ENCODE assay signal across 9 cellular contexts in the genomic region with DNA sequence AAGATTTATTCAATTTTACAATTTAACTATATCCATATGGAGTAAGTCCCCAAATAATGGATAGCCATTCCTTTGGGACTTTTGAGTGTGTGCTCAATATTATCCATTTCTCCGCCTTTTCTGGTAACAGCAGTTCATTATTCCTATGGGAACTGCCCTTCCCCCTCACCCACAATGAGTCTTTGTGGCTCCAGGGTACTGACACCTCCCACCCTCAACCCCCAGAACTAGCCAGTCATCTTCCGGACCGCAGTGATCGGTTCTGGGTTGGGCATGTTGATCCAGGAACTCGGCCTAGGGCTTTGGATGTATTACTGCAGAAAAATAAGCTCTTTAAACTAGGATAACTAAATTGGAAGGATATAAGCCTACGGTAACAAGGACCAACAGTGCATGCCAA. TPM values are rescaled to one million over a fixed set of nuclear protein-coding genes. Genes with fewer than 3 reads are reported as not detected.
DNase-seq lines count a peak whose midpoint lies in the region; ATAC-seq lines count a peak whose summit lies in the region.
"Had no signal": no experiment of that assay in that cellular context is flagged by ENCODE, and none has a peak within 500 bp of the region (broad histone marks: within the 10 kb centered on the region; RNA-seq: fewer than 3 reads in every experiment).

No MANE protein-coding gene starts in this region.

- no peaks in the 10 kb centered on the region for H3K36me3 Mint-ChIP-seq in activated CD8-positive, alpha-beta memory T cell treated with anti-CD3 and anti-CD28 coated beads, Interleukin-2, amount 10 ng/mL, durations not matched to agents 7 days and 5 days
- H3K36me3 Mint-ChIP-seq in T-helper 17 cell (ENCODE audit: low read depth), result peaks cover 2% of the 10 kb centered on the region

- H3K27ac Mint-ChIP-seq in activated CD8-positive, alpha-beta memory T cell treated with anti-CD3 and anti-CD28 coated beads, Interleukin-2, amount 10 ng/mL, durations not matched to agents 7 days and 5 days, result no peak overlapping the region
- no peak overlapping the region for H3K27ac Mint-ChIP-seq in T-helper 17 cell

- CTCF ChIA-PET in activated CD8-positive, alpha-beta memory T cell treated with anti-CD3 and anti-CD28 coated beads, Interleukin-2, amount 10 ng/mL, durations not matched to agents 7 days and 5 days (lab: Charles Lee), result interaction anchor here (1.4 kb wide), 1 partner anchor 45 kb away, joined by 3 read pairs; a partner anchor contains a TSS

- intact Hi-C loops in Right ventricle myocardium inferior (cut with DNase I), result loop anchor here (5.0 kb wide), 1 partner anchor 302 kb away; no protein-coding TSS in a partner anchor

- DNase-seq in activated CD8-positive, alpha-beta memory T cell treated with anti-CD3 and anti-CD28 coated beads, Interleukin-2, amount 10 ng/mL, durations not matched to agents 7 days and 5 days, result no peak
- DNase-seq in activated CD8-positive, alpha-beta memory T cell treated with anti-CD3 and anti-CD28 coated beads for 24 hours, result no peak
- DNase-seq in T-helper 17 cell, result no peak
- DNase-seq in hippocampal formation (lab: John Stamatoyannopoulos, UW), result peak; percentile 71 to 72
- DNase-seq in putamen (ENCODE audit: low spot score), result peak; percentile 92
- DNase-seq in Right ventricle myocardium inferior (ENCODE audit: missing footprints), result no peak

- H3K4me1 Mint-ChIP-seq in activated CD8-positive, alpha-beta memory T cell treated with anti-CD3 and anti-CD28 coated beads, Interleukin-2, amount 10 ng/mL, durations not matched to agents 7 days and 5 days, result peaks cover 8% of the 10 kb centered on the region
- H3K4me1 Mint-ChIP-seq in T-helper 17 cell, result peaks cover 4% of the 10 kb centered on the region

- H3K27me3 Mint-ChIP-seq in activated CD8-positive, alpha-beta memory T cell treated with anti-CD3 and anti-CD28 coated beads, Interleukin-2, amount 10 ng/mL, durations not matched to agents 7 days and 5 days, result peaks cover 74% of the 10 kb centered on the region
- H3K27me3 Mint-ChIP-seq in T-helper 17 cell, result peaks cover 66% of the 10 kb centered on the region

- no peaks in the 10 kb centered on the region for H3K9me3 Mint-ChIP-seq in activated CD8-positive, alpha-beta memory T cell treated with anti-CD3 and anti-CD28 coated beads, Interleukin-2, amount 10 ng/mL, durations not matched to agents 7 days and 5 days (ENCODE audit: low read depth)

- no peaks in the 10 kb centered on the region for H3K9me3 ChIP-seq in T-helper 17 cell (ENCODE audit: control insufficient read depth, low read length, poor library complexity, severe bottlenecking)
- H3K9me3 ChIP-seq: breast epithelium had no signal

- peak overlapping the region; percentile 18 for H3K4me3 Mint-ChIP-seq in activated CD8-positive, alpha-beta memory T cell treated with anti-CD3 and anti-CD28 coated beads, Interleukin-2, amount 10 ng/mL, durations not matched to agents 7 days and 5 days
- peak overlapping the region; percentile 66 for H3K4me3 Mint-ChIP-seq in T-helper 17 cell

- ATAC-seq in activated CD8-positive, alpha-beta memory T cell treated with anti-CD3 and anti-CD28 coated beads, Interleukin-2, amount 10 ng/mL, durations not matched to agents 7 days and 5 days, result no peak
- no peak for ATAC-seq in T-helper 17 cell
- ATAC-seq in activated CD4-positive, CD25-positive, alpha-beta regulatory T cell treated with anti-CD3 and anti-CD28 coated beads, Interleukin-2, amount 50 U/mL, for 24 hours, result no peak
- ATAC-seq in HG03025 (IDR thresholded peaks at IDR 0.05; ENCODE audit: low FRiP score, unreplicated experiment), result no peak
- no peak for ATAC-seq in Right ventricle myocardium inferior

RNA-seq across cellular contexts. Expression of a gene that starts 0.8 kb away (rescaled TPM):
- total RNA-seq in activated CD8-positive, alpha-beta memory T cell treated with anti-CD3 and anti-CD28 coated beads, Interleukin-2, amount 10 ng/mL, durations not matched to agents 7 days and 5 days, result 1 to 10 TPM; 2.6 to 6.6 TPM
- total RNA-seq in T-helper 17 cell (1 to 10 TPM in 1 of 2 donors, under 1 TPM in 1; 0.03 to 1.7 TPM), Right ventricle myocardium inferior (34.7 TPM)

RNA-seq across cellular contexts. Expression of a gene that starts 45.4 kb away (rescaled TPM):
- 10 to 100 TPM; 18.6 to 30.6 TPM for total RNA-seq in activated CD8-positive, alpha-beta memory T cell treated with anti-CD3 and anti-CD28 coated beads, Interleukin-2, amount 10 ng/mL, durations not matched to agents 7 days and 5 days
- total RNA-seq in T-helper 17 cell (1 to 10 TPM in 1 of 2 donors, under 1 TPM in 1; 0.47 to 1.7 TPM), Right ventricle myocardium inferior (0.89 TPM)

Comparison
In these comparisons a context has a peak if more than half of its experiments do, and no peak if none do; other contexts are left out.
1. DNase-seq: peak in hippocampal formation (2 of 2) and putamen (single experiment); none in activated CD8-positive, alpha-beta memory T cell treated with anti-CD3 and anti-CD28 coated beads, Interleukin-2, amount 10 ng/mL, durations not matched to agents 7 days and 5 days (single experiment), activated CD8-positive, alpha-beta memory T cell treated with anti-CD3 and anti-CD28 coated beads for 24 hours (single experiment), T-helper 17 cell (0 of 3) and Right ventricle myocardium inferior (single experiment).
2. RNA of a gene that starts 45.4 kb away (total RNA-seq): 18.6 to 30.6 TPM in activated CD8-positive, alpha-beta memory T cell treated with anti-CD3 and anti-CD28 coated beads, Interleukin-2, amount 10 ng/mL, durations not matched to agents 7 days and 5 days; 0.47 to 1.7 TPM in T-helper 17 cell and 0.89 TPM in Right ventricle myocardium inferior (single experiment); every median in the first group is over 4 times any median in the second.